In genomic region chr2:195388024-195388423, GRCh38 we compare ENCODE assay signal across 15 cellular contexts.
DNase-seq lines count a peak whose midpoint lies in the region; ATAC-seq and TF ChIP-seq lines count a peak whose summit lies in the region.
"Had no signal": no experiment of that assay in that cellular context is flagged by ENCODE, and none has a peak within 500 bp of the region (broad histone marks: within the 10 kb centered on the region; RNA-seq: fewer than 3 reads in every experiment).

No MANE protein-coding gene starts in this region.

- DNase-seq in NCI-H1048 (lab: John Stamatoyannopoulos, UW) (peak; percentile 19), naive B cell (no peak), NCI-H345 (lab: John Stamatoyannopoulos, UW) (no peak), T-helper 2 cell (no peak)
- no peak for DNase-seq in activated CD8-positive, alpha-beta T cell treated with anti-CD3 and anti-CD28 coated beads for 36 hours
- DNase-seq: ACHN; CD4-positive, alpha-beta memory T cell; DMS153; DMS79; GF-D8; H9; IMR-90 had no signal

- CTCF ChIA-PET in activated CD8-positive, alpha-beta T cell treated with anti-CD3 and anti-CD28 coated beads for 36 hours (lab: Charles Lee), result no interaction called here

- POLR2A ChIA-PET in activated CD8-positive, alpha-beta T cell treated with anti-CD3 and anti-CD28 coated beads for 36 hours (lab: Charles Lee), result no interaction called here

- H3K9me3 Mint-ChIP-seq in naive B cell, result peaks cover 0 to 4% (median 0%) of the 10 kb centered on the region in 7 donors
- no peaks in the 10 kb centered on the region for H3K9me3 Mint-ChIP-seq in activated CD8-positive, alpha-beta T cell treated with anti-CD3 and anti-CD28 coated beads for 36 hours

- peak overlapping the region; percentile 29 to 91 (median 72) for H3K27ac Mint-ChIP-seq in naive B cell
- H3K27ac Mint-ChIP-seq in activated CD8-positive, alpha-beta T cell treated with anti-CD3 and anti-CD28 coated beads for 36 hours, result no peak overlapping the region
- H3K27ac Mint-ChIP-seq: CD14-positive monocyte; CD4-positive, alpha-beta memory T cell had no signal

- peak overlapping the region in 6 of 8 donors; percentile 2 to 65 (median 40) for H3K4me3 Mint-ChIP-seq in naive B cell
- no peak overlapping the region for H3K4me3 Mint-ChIP-seq in activated CD8-positive, alpha-beta T cell treated with anti-CD3 and anti-CD28 coated beads for 36 hours
- H3K4me3 Mint-ChIP-seq: CD14-positive monocyte; CD4-positive, alpha-beta memory T cell; H9 had no signal

- H3K36me3 Mint-ChIP-seq in naive B cell, result no peaks in the 10 kb centered on the region
- no peaks in the 10 kb centered on the region for H3K36me3 Mint-ChIP-seq in activated CD8-positive, alpha-beta T cell treated with anti-CD3 and anti-CD28 coated beads for 36 hours (ENCODE audit: low read depth)
- H3K36me3 Mint-ChIP-seq: CD14-positive monocyte; CD4-positive, alpha-beta memory T cell had no signal

- TF ChIP-seq CTCF in activated CD8-positive, alpha-beta T cell treated with anti-CD3 and anti-CD28 coated beads for 36 hours (IDR thresholded peaks at IDR 0.05), result no peak

- peaks cover 31 to 52% (median 50%) of the 10 kb centered on the region in 3 donors for H3K4me1 Mint-ChIP-seq in naive B cell
- H3K4me1 Mint-ChIP-seq in activated CD8-positive, alpha-beta T cell treated with anti-CD3 and anti-CD28 coated beads for 36 hours (ENCODE audit: low read depth), result no peaks in the 10 kb centered on the region
- H3K4me1 Mint-ChIP-seq: CD14-positive monocyte, H9 had no signal

- no peaks in the 10 kb centered on the region for H3K27me3 Mint-ChIP-seq in naive B cell
- no peaks in the 10 kb centered on the region for H3K27me3 Mint-ChIP-seq in activated CD8-positive, alpha-beta T cell treated with anti-CD3 and anti-CD28 coated beads for 36 hours
- H3K27me3 Mint-ChIP-seq: CD4-positive, alpha-beta memory T cell had no signal

- ATAC-seq in HG02610 (IDR thresholded peaks at IDR 0.05; ENCODE audit: unreplicated experiment), result peak; percentile 34
- ATAC-seq in naive B cell (ENCODE audit: low read depth in 2 of 2), result no peak
- no peak for ATAC-seq in activated CD8-positive, alpha-beta T cell treated with anti-CD3 and anti-CD28 coated beads for 36 hours
- ATAC-seq: K562 had no signal

- intact Hi-C loops in activated CD8-positive, alpha-beta T cell treated with anti-CD3 and anti-CD28 coated beads for 36 hours (cut with micrococcal nuclease), result no loop called here
